10 cellular contexts compared by ENCODE assay signal in the genomic region with DNA sequence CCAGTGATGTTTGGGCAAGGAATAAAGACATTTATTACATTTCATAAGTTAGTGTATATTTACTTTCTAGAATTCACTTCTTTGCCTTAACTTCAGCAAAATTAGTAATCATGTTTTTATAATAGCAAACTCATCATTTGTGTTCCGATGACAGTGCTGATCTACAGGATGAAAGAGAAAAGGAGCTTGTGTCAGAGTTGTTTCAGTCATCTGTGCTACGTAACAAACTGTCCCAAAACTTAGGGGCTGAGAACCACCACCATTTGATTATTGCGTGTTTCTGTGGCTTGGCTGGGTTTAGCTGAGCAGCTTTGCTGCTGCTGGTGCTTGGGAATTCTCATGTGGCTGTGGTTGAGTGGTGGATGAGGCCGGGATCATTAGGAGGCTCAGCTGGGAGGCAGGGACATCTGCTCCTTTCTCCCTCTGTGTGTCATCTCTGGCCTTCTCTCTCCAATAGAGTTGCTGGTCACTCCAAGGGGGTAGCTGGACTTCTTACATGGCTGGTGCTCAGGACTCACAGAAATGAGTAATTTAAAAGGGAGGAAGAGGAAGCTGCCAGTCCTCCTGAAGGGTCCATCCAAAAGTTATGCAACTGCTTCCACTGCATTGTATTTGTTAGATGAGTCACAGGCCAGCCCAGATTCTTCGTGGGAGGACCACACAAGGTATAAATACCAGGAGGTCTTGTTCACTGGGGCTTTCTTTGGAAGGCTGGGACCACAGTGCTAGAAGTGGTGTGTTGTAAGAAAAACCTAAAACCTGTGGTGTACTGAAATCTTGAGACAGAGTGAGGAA. TPM values are rescaled to one million over a fixed set of nuclear protein-coding genes. Genes with fewer than 3 reads are reported as not detected.
DNase-seq lines count a peak whose midpoint lies in the region; ATAC-seq, FAIRE-seq and TF ChIP-seq lines count a peak whose summit lies in the region.
"Had no signal": no experiment of that assay in that cellular context is flagged by ENCODE, and none has a peak within 500 bp of the region (broad histone marks: within the 10 kb centered on the region; RNA-seq: fewer than 3 reads in every experiment).

No MANE protein-coding gene starts in this region.

- CTCF ChIA-PET in K562 (lab: Yijun Ruan, JAX; ENCODE audit: low intra/inter-chr PET ratio), result no interaction called here

- TF ChIP-seq CTCF in K562 (IDR thresholded peaks at IDR 0.05 in 2 of 3, conservative IDR thresholded peaks at IDR 0.05 in 1 of 3; ENCODE audit: insufficient read depth in 2 of 3, low read depth in 1 of 3, low read length in 3 of 3) (no peak), upper lobe of left lung (IDR thresholded peaks at IDR 0.05) (no peak)

- 0 out of 5 replicates have a peak, but pooled peaks cover 0 to 3% of the 10 kb centered on the region in 2 experiments for H3K4me1 ChIP-seq in K562 (replicated peaks in 1 of 2; ENCODE audit: control insufficient read depth in 2 of 2, insufficient read depth in 2 of 2, low read length in 2 of 2)
- peaks cover 0 to 8% (median 7%) of the 10 kb centered on the region in 4 donors for H3K4me1 ChIP-seq in upper lobe of left lung

- no peak overlapping the region for H3K4me2 ChIP-seq in K562 (ENCODE audit: insufficient read depth, low read length)

- no peak for TF ChIP-seq POLR2A in K562 (conservative IDR thresholded peaks at IDR 0.05)
- TF ChIP-seq POLR2A in upper lobe of left lung (IDR thresholded peaks at IDR 0.05), result no peak

- in situ Hi-C loops in K562 (cut with MboI), result loop anchor here (25.0 kb wide), 1 partner anchor 302 kb away; no protein-coding TSS in a partner anchor

- H3K9ac ChIP-seq in K562 (ENCODE audit: insufficient read depth in 1 of 2, low read depth in 2 of 2, low read length in 2 of 2), result no peak overlapping the region

- FAIRE-seq in K562 (lab: Jason Lieb, UNC), result peak; percentile 71

- no peak overlapping the region for H3K27ac ChIP-seq in K562 (ENCODE audit: extremely low read depth, low read depth, low read length)
- H3K27ac ChIP-seq in upper lobe of left lung, result peak overlapping the region in 3 of 4 donors; percentile 44 to 65 (median 49)
- H3K27ac ChIP-seq: neutrophil had no signal

- POLR2A ChIA-PET in K562 (lab: Yijun Ruan, JAX), result no interaction called here

- H3K4me3 ChIP-seq in K562, result no peak overlapping the region
- no peak overlapping the region for H3K4me3 ChIP-seq in upper lobe of left lung

- no peaks in the 10 kb centered on the region for H3K27me3 ChIP-seq in K562 (ENCODE audit: control insufficient read depth in 2 of 2, insufficient read depth in 2 of 2, low read length in 2 of 2)
- H3K27me3 ChIP-seq in upper lobe of left lung, result no peaks in the 10 kb centered on the region
- H3K27me3 ChIP-seq: neutrophil had no signal

- TF ChIP-seq EP300 in K562 (IDR thresholded peaks at IDR 0.05; ENCODE audit: low read length), result no peak
- TF ChIP-seq EP300 in upper lobe of left lung (IDR thresholded peaks at IDR 0.05), result no peak

- DNase-seq in HT1080 (ENCODE audit: low read depth), result peak; percentile 97
- no peak for DNase-seq in K562 (ENCODE audit: extremely low read depth in 1 of 4, low spot score in 3 of 4)
- peak; percentile 97 for DNase-seq in kidney tubule cell (ENCODE audit: low spot score)
- peak in 1 of 2 donors; percentile 52 for DNase-seq in upper lobe of left lung
- DNase-seq in stimulated activated naive CD4-positive, alpha-beta T cell treated with Interleukin-2 at 50 U/mL for 16 hours (lab: John Stamatoyannopoulos, UW), result no peak
- no peak for DNase-seq in DMS 273 treated with DMSO at 0.1 percent for 48 hours (lab: John Stamatoyannopoulos, UW)
- no peak for DNase-seq in NCI-H526 (lab: John Stamatoyannopoulos, UW)
- DNase-seq: NCI-H510A had no signal

- WGBS in K562 (ENCODE audit: insufficient coverage, low coverage, missing lambda C conversion rate), result 50% methylated on average over 5 of the region's 5 CpGs
- 76 to 81% methylated on average over 5 of the region's 5 CpGs for whole genome bisulfite sequencing in upper lobe of left lung, 2 donors

- intact Hi-C loops in K562 (cut with micrococcal nuclease), result no loop called here

- H3K79me2 ChIP-seq in K562 (ENCODE audit: control insufficient read depth, insufficient read depth, low read length), result no peaks in the 10 kb centered on the region

- H3K9me3 ChIP-seq in K562 (replicated peaks; ENCODE audit: control insufficient read depth, insufficient read depth, low read depth, low read length) (no peaks in the 10 kb centered on the region), upper lobe of left lung (no peaks in the 10 kb centered on the region)
- H3K9me3 ChIP-seq: neutrophil had no signal

- TF ChIP-seq RAD21 in K562 (CRISPR knock-in tag; conservative IDR thresholded peaks at IDR 0.05 in 1 of 2, IDR thresholded peaks at IDR 0.05 in 1 of 2), result no peak

- no peaks in the 10 kb centered on the region for H4K20me1 ChIP-seq in K562 (replicated peaks; ENCODE audit: control insufficient read depth, insufficient read depth, low read length)

- no TSS peak for BruUV-seq in K562 (replicated peaks; lab: Mats Ljungman, UMichigan)

- H2AFZ ChIP-seq in K562 (ENCODE audit: low read depth, low read length), result no peak overlapping the region

- H3K36me3 ChIP-seq in K562 (ENCODE audit: control insufficient read depth, insufficient read depth, low read length) (no peaks in the 10 kb centered on the region), upper lobe of left lung (no peaks in the 10 kb centered on the region)
- H3K36me3 ChIP-seq: neutrophil had no signal

- ATAC-seq in K562, result no peak
- ATAC-seq in upper lobe of left lung (ENCODE audit: low FRiP score in 2 of 2), result peak in 1 of 2 donors; percentile 92
- ATAC-seq in HG02884 (IDR thresholded peaks at IDR 0.05; ENCODE audit: unreplicated experiment), result no peak

- H3K9me1 ChIP-seq in K562 (ENCODE audit: control insufficient read depth, insufficient read depth, low read length), result no peaks in the 10 kb centered on the region

TF ChIP-seq in K562, 482 proteins besides CTCF, POLR2A, EP300 and RAD21:
- TF ChIP-seq BCOR (IDR thresholded peaks at IDR 0.05) (peak; percentile 34; the same call in 1 of the 2 replicates), RBM25 (IDR thresholded peaks at IDR 0.05; ENCODE audit: low read depth, low read length, severe bottlenecking) (peak; percentile 24), ZNF316 (IDR thresholded peaks at IDR 0.05) (peak; percentile 55), HDAC1 (IDR thresholded peaks at IDR 0.05) (no peak), SLC30A9 (CRISPR knock-in tag; IDR thresholded peaks at IDR 0.05) (no peak), CEBPG (CRISPR knock-in tag; IDR thresholded peaks at IDR 0.05) (no peak), CEBPG (tag; conservative IDR thresholded peaks at IDR 0.05 in 1 of 2, IDR thresholded peaks at IDR 0.05 in 1 of 2) (peak in 1 of 2 experiments; percentile 33; a peak in 1 of 4 replicates), ZNF121 (CRISPR knock-in tag; conservative IDR thresholded peaks at IDR 0.05) (no peak)

RNA-seq across cellular contexts. Expression of gene HAAO, which starts 43.4 kb away (rescaled TPM):
- not detected in 2 replicates for total RNA-seq in HT1080 (2014; rRNA removed; shearing (Covaris generic))
- polyA plus RNA-seq in HT1080 (2015; cell fraction: cytosol; rRNA removed), result not detected in 2 replicates
- polyA plus RNA-seq in HT1080 (2015; cell fraction: nucleus; rRNA removed), result not detected in 2 replicates
- total RNA-seq in K562 (2011; cell fraction: chromatin; rRNA removed; ENCODE audit: low replicate concordance), result not detected in 2 replicates
- total RNA-seq in K562 (2011; cell fraction: nucleolus; rRNA removed), result not detected in 2 replicates
- not detected in 2 replicates for total RNA-seq in K562 (2011; cell fraction: nucleoplasm; rRNA removed)
- not detected in 2 replicates for total RNA-seq in K562 (2014; rRNA removed)
- total RNA-seq in K562 (2014; rRNA removed; fragmentation: Illumina TruSeq; extraction: Trizol), result not detected in 2 replicates
- not detected in 2 replicates for total RNA-seq in K562 (2015; rRNA removed; fragmentation: Illumina TruSeq; extraction: Trizol)
- not detected in 2 replicates for total RNA-seq in K562 (2021)
- polyA plus RNA-seq in K562 (2011; rRNA removed), result not detected in 2 replicates
- polyA plus RNA-seq in K562 (2011; cell fraction: cytosol; rRNA removed), result not detected in 2 replicates
- not detected in 2 replicates for polyA plus RNA-seq in K562 (2011; cell fraction: nucleus; rRNA removed)
- polyA plus RNA-seq in K562 (2012), result not detected in 2 replicates
- not detected in 2 replicates for polyA plus RNA-seq in K562 (2014; fragmentation: Illumina TruSeq; extraction: Trizol)
- polyA plus RNA-seq in K562 (2014; fragmentation: Nextera tagmentation; extraction: Ambion mirVana), result not detected
- not detected in 2 replicates for polyA plus RNA-seq in K562 (2014; rRNA removed)
- not detected in 2 replicates for polyA minus RNA-seq in K562 (2011; rRNA and poly(A)+ RNA removed)
- polyA minus RNA-seq in K562 (2011; cell fraction: cytosol; rRNA and poly(A)+ RNA removed), result not detected in 2 replicates
- not detected in 2 replicates for polyA minus RNA-seq in K562 (2011; cell fraction: nucleus; rRNA and poly(A)+ RNA removed)
- 1 to 10 TPM; 1.8 to 9.4 (median 7.1) TPM for total RNA-seq in upper lobe of left lung

Comparison
In these comparisons a context has a peak if more than half of its experiments do, and no peak if none do; other contexts are left out.
1. DNase-seq: peak in HT1080 (single experiment) and kidney tubule cell (single experiment); none in K562 (0 of 4), stimulated activated naive CD4-positive, alpha-beta T cell treated with Interleukin-2 at 50 U/mL for 16 hours (single experiment), DMS 273 treated with DMSO at 0.1 percent for 48 hours (single experiment) and NCI-H526 (0 of 2).